ENCODE assay signal across 1 cellular context in the genomic region with DNA sequence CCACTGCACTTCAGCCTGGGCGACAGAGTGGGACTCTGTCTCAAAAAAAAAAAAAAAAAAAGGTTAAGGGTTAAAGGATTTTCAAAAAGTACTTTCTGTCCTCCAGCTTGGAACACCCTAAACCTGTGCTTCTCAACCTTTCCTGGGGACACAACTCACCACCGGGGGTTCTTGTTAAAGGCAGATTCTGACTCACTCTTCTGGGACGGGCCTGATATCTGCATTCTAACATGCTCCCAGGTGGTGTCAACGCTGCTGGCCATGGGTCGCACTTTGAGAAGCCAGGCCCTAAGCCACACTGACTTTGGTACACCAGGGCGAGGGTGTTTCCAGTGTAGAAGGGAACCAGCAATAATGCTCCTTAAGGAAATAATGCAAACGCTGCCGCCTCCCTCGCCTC.
TF ChIP-seq lines count a peak whose summit lies in the region.

No MANE protein-coding gene starts in this region.

TF ChIP-seq in WTC11, 78 proteins besides CTCF, POLR2A, EP300 and RAD21 (continued from another document):
- TF ChIP-seq, protein P1, sequence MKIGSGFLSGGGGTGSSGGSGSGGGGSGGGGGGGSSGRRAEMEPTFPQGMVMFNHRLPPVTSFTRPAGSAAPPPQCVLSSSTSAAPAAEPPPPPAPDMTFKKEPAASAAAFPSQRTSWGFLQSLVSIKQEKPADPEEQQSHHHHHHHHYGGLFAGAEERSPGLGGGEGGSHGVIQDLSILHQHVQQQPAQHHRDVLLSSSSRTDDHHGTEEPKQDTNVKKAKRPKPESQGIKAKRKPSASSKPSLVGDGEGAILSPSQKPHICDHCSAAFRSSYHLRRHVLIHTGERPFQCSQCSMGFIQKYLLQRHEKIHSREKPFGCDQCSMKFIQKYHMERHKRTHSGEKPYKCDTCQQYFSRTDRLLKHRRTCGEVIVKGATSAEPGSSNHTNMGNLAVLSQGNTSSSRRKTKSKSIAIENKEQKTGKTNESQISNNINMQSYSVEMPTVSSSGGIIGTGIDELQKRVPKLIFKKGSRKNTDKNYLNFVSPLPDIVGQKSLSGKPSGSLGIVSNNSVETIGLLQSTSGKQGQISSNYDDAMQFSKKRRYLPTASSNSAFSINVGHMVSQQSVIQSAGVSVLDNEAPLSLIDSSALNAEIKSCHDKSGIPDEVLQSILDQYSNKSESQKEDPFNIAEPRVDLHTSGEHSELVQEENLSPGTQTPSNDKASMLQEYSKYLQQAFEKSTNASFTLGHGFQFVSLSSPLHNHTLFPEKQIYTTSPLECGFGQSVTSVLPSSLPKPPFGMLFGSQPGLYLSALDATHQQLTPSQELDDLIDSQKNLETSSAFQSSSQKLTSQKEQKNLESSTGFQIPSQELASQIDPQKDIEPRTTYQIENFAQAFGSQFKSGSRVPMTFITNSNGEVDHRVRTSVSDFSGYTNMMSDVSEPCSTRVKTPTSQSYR (CRISPR knock-in tag; IDR thresholded peaks at IDR 0.05): no peak
- TF ChIP-seq ZNF396 (CRISPR knock-in tag; IDR thresholded peaks at IDR 0.05; ENCODE audit: borderline replicate concordance) (no peak), EMX1 (CRISPR knock-in tag; IDR thresholded peaks at IDR 0.05) (no peak), ZNF121 (CRISPR knock-in tag; IDR thresholded peaks at IDR 0.05) (no peak), ZNF219 (CRISPR knock-in tag; IDR thresholded peaks at IDR 0.05; ENCODE audit: borderline replicate concordance) (no peak), ESRRA (CRISPR knock-in tag; IDR thresholded peaks at IDR 0.05; ENCODE audit: borderline replicate concordance) (no peak), TP53 (CRISPR knock-in tag; IDR thresholded peaks at IDR 0.05) (no peak), CREB1 (CRISPR knock-in tag; IDR thresholded peaks at IDR 0.05) (no peak), ZNF232 (CRISPR knock-in tag; IDR thresholded peaks at IDR 0.05) (no peak), RELA (CRISPR knock-in tag; IDR thresholded peaks at IDR 0.05; ENCODE audit: borderline replicate concordance) (no peak)
- TF ChIP-seq, protein P2, sequence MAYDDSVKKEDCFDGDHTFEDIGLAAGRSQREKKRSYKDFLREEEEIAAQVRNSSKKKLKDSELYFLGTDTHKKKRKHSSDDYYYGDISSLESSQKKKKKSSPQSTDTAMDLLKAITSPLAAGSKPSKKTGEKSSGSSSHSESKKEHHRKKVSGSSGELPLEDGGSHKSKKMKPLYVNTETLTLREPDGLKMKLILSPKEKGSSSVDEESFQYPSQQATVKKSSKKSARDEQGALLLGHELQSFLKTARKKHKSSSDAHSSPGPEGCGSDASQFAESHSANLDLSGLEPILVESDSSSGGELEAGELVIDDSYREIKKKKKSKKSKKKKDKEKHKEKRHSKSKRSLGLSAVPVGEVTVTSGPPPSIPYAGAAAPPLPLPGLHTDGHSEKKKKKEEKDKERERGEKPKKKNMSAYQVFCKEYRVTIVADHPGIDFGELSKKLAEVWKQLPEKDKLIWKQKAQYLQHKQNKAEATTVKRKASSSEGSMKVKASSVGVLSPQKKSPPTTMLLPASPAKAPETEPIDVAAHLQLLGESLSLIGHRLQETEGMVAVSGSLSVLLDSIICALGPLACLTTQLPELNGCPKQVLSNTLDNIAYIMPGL (CRISPR knock-in tag; IDR thresholded peaks at IDR 0.05): no peak
- TF ChIP-seq, protein P3, sequence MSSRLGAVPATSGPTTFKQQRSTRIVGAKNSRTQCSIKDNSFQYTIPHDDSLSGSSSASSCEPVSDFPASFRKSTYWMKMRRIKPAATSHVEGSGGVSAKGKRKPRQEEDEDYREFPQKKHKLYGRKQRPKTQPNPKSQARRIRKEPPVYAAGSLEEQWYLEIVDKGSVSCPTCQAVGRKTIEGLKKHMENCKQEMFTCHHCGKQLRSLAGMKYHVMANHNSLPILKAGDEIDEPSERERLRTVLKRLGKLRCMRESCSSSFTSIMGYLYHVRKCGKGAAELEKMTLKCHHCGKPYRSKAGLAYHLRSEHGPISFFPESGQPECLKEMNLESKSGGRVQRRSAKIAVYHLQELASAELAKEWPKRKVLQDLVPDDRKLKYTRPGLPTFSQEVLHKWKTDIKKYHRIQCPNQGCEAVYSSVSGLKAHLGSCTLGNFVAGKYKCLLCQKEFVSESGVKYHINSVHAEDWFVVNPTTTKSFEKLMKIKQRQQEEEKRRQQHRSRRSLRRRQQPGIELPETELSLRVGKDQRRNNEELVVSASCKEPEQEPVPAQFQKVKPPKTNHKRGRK (CRISPR knock-in tag; IDR thresholded peaks at IDR 0.05; ENCODE audit: borderline replicate concordance): no peak
- TF ChIP-seq, protein P4, sequence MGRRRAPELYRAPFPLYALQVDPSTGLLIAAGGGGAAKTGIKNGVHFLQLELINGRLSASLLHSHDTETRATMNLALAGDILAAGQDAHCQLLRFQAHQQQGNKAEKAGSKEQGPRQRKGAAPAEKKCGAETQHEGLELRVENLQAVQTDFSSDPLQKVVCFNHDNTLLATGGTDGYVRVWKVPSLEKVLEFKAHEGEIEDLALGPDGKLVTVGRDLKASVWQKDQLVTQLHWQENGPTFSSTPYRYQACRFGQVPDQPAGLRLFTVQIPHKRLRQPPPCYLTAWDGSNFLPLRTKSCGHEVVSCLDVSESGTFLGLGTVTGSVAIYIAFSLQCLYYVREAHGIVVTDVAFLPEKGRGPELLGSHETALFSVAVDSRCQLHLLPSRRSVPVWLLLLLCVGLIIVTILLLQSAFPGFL (CRISPR knock-in tag; IDR thresholded peaks at IDR 0.05; ENCODE audit: borderline replicate concordance): no peak
- TF ChIP-seq, protein P5, sequence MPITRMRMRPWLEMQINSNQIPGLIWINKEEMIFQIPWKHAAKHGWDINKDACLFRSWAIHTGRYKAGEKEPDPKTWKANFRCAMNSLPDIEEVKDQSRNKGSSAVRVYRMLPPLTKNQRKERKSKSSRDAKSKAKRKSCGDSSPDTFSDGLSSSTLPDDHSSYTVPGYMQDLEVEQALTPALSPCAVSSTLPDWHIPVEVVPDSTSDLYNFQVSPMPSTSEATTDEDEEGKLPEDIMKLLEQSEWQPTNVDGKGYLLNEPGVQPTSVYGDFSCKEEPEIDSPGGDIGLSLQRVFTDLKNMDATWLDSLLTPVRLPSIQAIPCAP (CRISPR knock-in tag; IDR thresholded peaks at IDR 0.05): no peak
- TF ChIP-seq, protein P6, sequence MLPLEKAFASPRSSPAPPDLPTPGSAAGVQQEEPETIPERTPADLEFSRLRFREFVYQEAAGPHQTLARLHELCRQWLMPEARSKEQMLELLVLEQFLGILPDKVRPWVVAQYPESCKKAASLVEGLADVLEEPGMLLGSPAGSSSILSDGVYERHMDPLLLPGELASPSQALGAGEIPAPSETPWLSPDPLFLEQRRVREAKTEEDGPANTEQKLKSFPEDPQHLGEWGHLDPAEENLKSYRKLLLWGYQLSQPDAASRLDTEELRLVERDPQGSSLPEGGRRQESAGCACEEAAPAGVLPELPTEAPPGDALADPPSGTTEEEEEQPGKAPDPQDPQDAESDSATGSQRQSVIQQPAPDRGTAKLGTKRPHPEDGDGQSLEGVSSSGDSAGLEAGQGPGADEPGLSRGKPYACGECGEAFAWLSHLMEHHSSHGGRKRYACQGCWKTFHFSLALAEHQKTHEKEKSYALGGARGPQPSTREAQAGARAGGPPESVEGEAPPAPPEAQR (CRISPR knock-in tag; IDR thresholded peaks at IDR 0.05): no peak
